ENCODE assay signal across 1 cellular context in genomic region chr1:192809286-192810252, GRCh38.
TF ChIP-seq lines count a peak whose summit lies in the region.

No MANE protein-coding gene starts in this region.

TF ChIP-seq in K562, 482 proteins besides CTCF, POLR2A, EP300 and RAD21 (continued from another document and continues in another):
- TF ChIP-seq HMBOX1 (IDR thresholded peaks at IDR 0.05) (no peak), GTF3C2 (IDR thresholded peaks at IDR 0.05; ENCODE audit: borderline replicate concordance, extremely low read depth, insufficient read length) (no peak), ELF4 (CRISPR knock-in tag; IDR thresholded peaks at IDR 0.05) (no peak), HNRNPLL (IDR thresholded peaks at IDR 0.05; ENCODE audit: low read depth, low read length, poor library complexity, severe bottlenecking) (no peak), FUS (optimal IDR thresholded peaks at IDR 0.05; ENCODE audit: low read depth, low read length) (no peak), CTBP1 (IDR thresholded peaks at IDR 0.05; ENCODE audit: borderline replicate concordance) (no peak), TCFL5 (CRISPR knock-in tag; conservative IDR thresholded peaks at IDR 0.05) (no peak), TEAD1 (CRISPR knock-in tag; IDR thresholded peaks at IDR 0.05) (no peak), MNT (conservative IDR thresholded peaks at IDR 0.05) (0 out of 4 replicates have a peak, but pooled peaks of 1 of the 2 experiments have one; percentile 12), ZKSCAN8 (CRISPR knock-in tag; IDR thresholded peaks at IDR 0.05) (no peak), ZSCAN32 (CRISPR knock-in tag; IDR thresholded peaks at IDR 0.05) (peak; percentile 4; the same call in 1 of the 2 replicates), TRIM28 (IDR thresholded peaks at IDR 0.05) (no peak), SNAPC5 (CRISPR knock-in tag; IDR thresholded peaks at IDR 0.05) (no peak), MAZ (CRISPR knock-in tag; conservative IDR thresholded peaks at IDR 0.05 in 1 of 2, IDR thresholded peaks at IDR 0.05 in 1 of 2) (no peak; a peak in 1 of 4 replicates), GABPB1 (CRISPR knock-in tag; IDR thresholded peaks at IDR 0.05) (no peak), ZBTB12 (CRISPR knock-in tag; IDR thresholded peaks at IDR 0.05) (peak; percentile 54), ZFX (CRISPR knock-in tag; IDR thresholded peaks at IDR 0.05) (no peak), BCLAF1 (IDR thresholded peaks at IDR 0.05; ENCODE audit: borderline replicate concordance in 1 of 2, control insufficient read depth in 1 of 2, low read depth in 2 of 2, low read length in 1 of 2) (no peak), CTCFL (IDR thresholded peaks at IDR 0.05; ENCODE audit: borderline replicate concordance, insufficient read depth, low read depth, low read length, poor library complexity, severe bottlenecking) (no peak), SREBF1 (IDR thresholded peaks at IDR 0.05; ENCODE audit: borderline replicate concordance, low read depth, low read length) (no peak), AFF1 (IDR thresholded peaks at IDR 0.05; ENCODE audit: low read depth in 1 of 2, partially characterized antibody in 2 of 2) (peak in 1 of 2 experiments; percentile 10), VEZF1 (CRISPR knock-in tag; IDR thresholded peaks at IDR 0.05) (peak; percentile 3; the same call in 1 of the 2 replicates), DACH1 (IDR thresholded peaks at IDR 0.05; ENCODE audit: partially characterized antibody) (no peak), MEF2D (tag; conservative IDR thresholded peaks at IDR 0.05; ENCODE audit: low read depth) (no peak), THAP7 (CRISPR knock-in tag; IDR thresholded peaks at IDR 0.05) (no peak), SMARCC2 (IDR thresholded peaks at IDR 0.05; ENCODE audit: low read depth) (no peak), PREB (CRISPR knock-in tag; IDR thresholded peaks at IDR 0.05) (no peak), DEAF1 (CRISPR knock-in tag; IDR thresholded peaks at IDR 0.05) (no peak), ZNF75A (CRISPR knock-in tag; IDR thresholded peaks at IDR 0.05) (no peak), CBFB (CRISPR knock-in tag; IDR thresholded peaks at IDR 0.05) (no peak)
